ENCODE assay signal across 23 cellular contexts in the genomic region with DNA sequence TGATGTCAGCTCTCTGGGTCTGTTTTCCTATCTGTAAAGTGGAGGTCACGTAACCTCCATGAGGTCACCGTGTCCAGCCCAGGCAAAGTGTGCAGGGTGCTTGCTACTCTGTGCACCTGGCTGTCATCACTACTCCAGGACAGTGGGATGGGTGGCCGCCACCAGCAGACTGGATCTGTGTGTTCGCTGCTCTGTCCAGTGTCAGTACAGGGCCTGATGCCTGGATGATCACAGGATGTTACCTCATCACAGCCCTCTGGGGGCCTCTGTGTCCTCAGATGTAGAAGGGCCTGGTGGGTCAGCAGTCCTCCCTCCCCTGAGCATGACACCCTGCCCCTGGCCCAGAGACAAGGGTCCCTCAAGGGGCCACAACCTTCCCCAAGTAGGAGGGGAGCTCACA.
"Had no signal": no experiment of that assay in that cellular context is flagged by ENCODE, and none has a peak within 500 bp of the region (broad histone marks: within the 10 kb centered on the region; RNA-seq: fewer than 3 reads in every experiment).

No MANE protein-coding gene starts in this region.

- H3K36me3 ChIP-seq: left ventricle myocardium inferior, pancreas, stomach, thyroid gland, transverse colon, upper lobe of left lung, vagina had no signal

- H3K4me3 ChIP-seq: left ventricle myocardium inferior, lung, mucosa of descending colon, pancreas, skin epidermis, stomach, testis, thyroid gland, transverse colon, upper lobe of left lung, vagina had no signal

- H3K9me3 ChIP-seq: left ventricle myocardium inferior, mucosa of descending colon, pancreas, stomach, testis, thyroid gland, transverse colon, upper lobe of left lung, vagina had no signal

- DNase-seq: hypothalamus; immature natural killer cell; left ventricle myocardium inferior; mesendoderm; midbrain; mucosa of descending colon; naive thymus-derived CD4-positive, alpha-beta T cell; right cardiac atrium; stimulated activated CD4-positive, alpha-beta T cell treated with anti-CD3 and anti-CD28 coated beads, Interleukin-12 subunit alpha, Interleukin-12 subunit beta, amount 100 ng/mL, for 4 hours; stimulated activated CD4-positive, alpha-beta T cell treated with anti-CD3 and anti-CD28 coated beads, Interleukin-15, amount 100 ng/mL, for 24 hours; stimulated activated CD4-positive, alpha-beta T cell treated with anti-CD3 and anti-CD28 coated beads, Interleukin-2, amount 100 ng/mL, for 24 hours; stimulated activated CD4-positive, alpha-beta T cell treated with anti-CD3 and anti-CD28 coated beads, Interleukin-4, amount 100 ng/mL, for 1 hour; stimulated activated naive B cell treated with anti-CD40 and anti-IgM and Interleukin-4, amounts not matched to agents 10 μg/mL and 1 μg/mL and 100 μg/mL, for 72 hours; stimulated activated naive CD8-positive, alpha-beta T cell treated with anti-CD3 and anti-CD28 coated beads, Interleukin-15, Interleukin-2, amounts not matched to agents 100 U/mL and 50 U/mL, for 24 hours; stomach; testis; thyroid gland; transverse colon; upper lobe of left lung had no signal

- H3K4me1 ChIP-seq: left ventricle myocardium inferior, pancreas, stomach, testis, thyroid gland, upper lobe of left lung, vagina had no signal

- H3K27me3 ChIP-seq: pancreas, testis, thyroid gland, transverse colon, upper lobe of left lung, vagina had no signal

- H3K27ac ChIP-seq: left ventricle myocardium inferior, pancreas, skin epidermis, stomach, testis, thyroid gland, transverse colon, upper lobe of left lung, vagina had no signal
